1 cellular context compared by ENCODE assay signal in genomic region chr19:17424743-17425365, GRCh38.
TF ChIP-seq lines count a peak whose summit lies in the region.

No MANE protein-coding gene starts in this region.

TF ChIP-seq in HEK293, 187 proteins besides CTCF, POLR2A, EP300 and RAD21 (continued from another document and continues in another):
- TF ChIP-seq ZNF280D (tag by site-specific recombination; IDR thresholded peaks at IDR 0.05) (no peak), ZNF654 (tag by site-specific recombination; IDR thresholded peaks at IDR 0.05; ENCODE audit: low read depth) (peak; percentile 55), ZFHX2 (tag by site-specific recombination; conservative IDR thresholded peaks at IDR 0.05) (peak; percentile 92), SCRT1 (tag by site-specific recombination; IDR thresholded peaks at IDR 0.05; ENCODE audit: borderline replicate concordance) (peak; percentile 20; the same call in 1 of the 2 replicates), ZNF701 (tag by site-specific recombination; IDR thresholded peaks at IDR 0.05) (no peak), ZXDB (tag by site-specific recombination; IDR thresholded peaks at IDR 0.05) (peak; percentile 84), ZBTB8A (tag by site-specific recombination; IDR thresholded peaks at IDR 0.05) (peak; percentile 72), ZNF169 (tag by site-specific recombination; IDR thresholded peaks at IDR 0.05) (no peak), SALL2 (tag by site-specific recombination; IDR thresholded peaks at IDR 0.05; ENCODE audit: borderline replicate concordance) (no peak), ZNF274 (IDR thresholded peaks at IDR 0.05; ENCODE audit: low read length) (no peak), ZNF274 (tag by site-specific recombination; IDR thresholded peaks at IDR 0.05; ENCODE audit: borderline replicate concordance) (no peak), ZNF223 (tag by site-specific recombination; IDR thresholded peaks at IDR 0.05) (no peak), ATF2 (tag by site-specific recombination; IDR thresholded peaks at IDR 0.05; ENCODE audit: low read depth) (no peak), ZNF114 (tag by site-specific recombination; IDR thresholded peaks at IDR 0.05) (no peak), ZNF157 (tag by site-specific recombination; IDR thresholded peaks at IDR 0.05) (no peak), ZNF610 (tag by site-specific recombination; IDR thresholded peaks at IDR 0.05; ENCODE audit: borderline replicate concordance) (no peak), ZNF600 (tag by site-specific recombination; IDR thresholded peaks at IDR 0.05) (no peak), HIC1 (tag by site-specific recombination; IDR thresholded peaks at IDR 0.05) (peak; percentile 43; the same call in 1 of the 2 replicates), GLIS1 (tag by site-specific recombination; IDR thresholded peaks at IDR 0.05) (peak; percentile 68), ZFP41 (tag by site-specific recombination; IDR thresholded peaks at IDR 0.05; ENCODE audit: borderline replicate concordance) (no peak), SP3 (tag by site-specific recombination; IDR thresholded peaks at IDR 0.05) (peak; percentile 85), ZNF37A (tag by site-specific recombination; IDR thresholded peaks at IDR 0.05) (no peak), HOXA7 (CRISPR knock-in tag; IDR thresholded peaks at IDR 0.05; ENCODE audit: borderline replicate concordance) (no peak), ZNF202 (tag by site-specific recombination; IDR thresholded peaks at IDR 0.05; ENCODE audit: borderline replicate concordance) (no peak), PATZ1 (tag by site-specific recombination; IDR thresholded peaks at IDR 0.05) (peak; percentile 96), ZBTB10 (tag by site-specific recombination; IDR thresholded peaks at IDR 0.05) (no peak), PRDM2 (tag by site-specific recombination; IDR thresholded peaks at IDR 0.05; ENCODE audit: borderline replicate concordance) (no peak), SP2 (tag by site-specific recombination; IDR thresholded peaks at IDR 0.05) (peak; percentile 70), ZNF768 (tag by site-specific recombination; IDR thresholded peaks at IDR 0.05) (no peak), ZNF76 (tag by site-specific recombination; IDR thresholded peaks at IDR 0.05; ENCODE audit: borderline replicate concordance, low read depth) (peak; percentile 72; the same call in 1 of the 2 replicates), ZNF830 (tag by site-specific recombination; IDR thresholded peaks at IDR 0.05; ENCODE audit: low read depth) (no peak), BCL11B (tag by site-specific recombination; IDR thresholded peaks at IDR 0.05; ENCODE audit: low read depth) (0 out of 2 replicates have a peak, but pooled peaks have one; percentile 47), REPIN1 (tag by site-specific recombination; IDR thresholded peaks at IDR 0.05; ENCODE audit: low read depth) (no peak), YY1 (tag by site-specific recombination; IDR thresholded peaks at IDR 0.05) (no peak), PRDM1 (tag by site-specific recombination; IDR thresholded peaks at IDR 0.05) (0 out of 2 replicates have a peak, but pooled peaks have one; percentile 8), BCL11A (tag by site-specific recombination; IDR thresholded peaks at IDR 0.05; ENCODE audit: low read depth) (no peak), ZSCAN5A (tag by site-specific recombination; IDR thresholded peaks at IDR 0.05) (no peak), ZNF266 (tag by site-specific recombination; IDR thresholded peaks at IDR 0.05; ENCODE audit: low read depth) (no peak), ZNF280C (tag by site-specific recombination; IDR thresholded peaks at IDR 0.05) (no peak)
